In genomic region chr21:46421756-46422555, GRCh38 we compare ENCODE assay signal across 16 cellular contexts. TPM values are rescaled to one million over a fixed set of nuclear protein-coding genes. Genes with fewer than 3 reads are reported as not detected.
DNase-seq lines count a peak whose midpoint lies in the region; ATAC-seq and TF ChIP-seq lines count a peak whose summit lies in the region.
"Had no signal": no experiment of that assay in that cellular context is flagged by ENCODE, and none has a peak within 500 bp of the region (broad histone marks: within the 10 kb centered on the region; RNA-seq: fewer than 3 reads in every experiment).

No MANE protein-coding gene starts in this region.

- no peaks in the 10 kb centered on the region for H3K9me3 ChIP-seq in CD4-positive, alpha-beta T cell (ENCODE audit: control insufficient read depth, low read length)
- no peaks in the 10 kb centered on the region for H3K9me3 ChIP-seq in endodermal cell (ENCODE audit: control insufficient read depth, low read length)

- 93 to 94% methylated on average over 14 to 35 of the region's 35 CpGs for WGBS in endodermal cell (ENCODE audit: insufficient coverage in 1 of 2, insufficient read length in 1 of 2), 2 experiments

- no peaks in the 10 kb centered on the region for H3K27me3 ChIP-seq in CD4-positive, alpha-beta T cell (ENCODE audit: control insufficient read depth, insufficient read depth, low read length)
- H3K27me3 ChIP-seq in endodermal cell (ENCODE audit: control insufficient read depth, insufficient read depth, low read length, poor library complexity, severe bottlenecking) = no peaks in the 10 kb centered on the region

- no peaks in the 10 kb centered on the region for H3K27me3 Mint-ChIP-seq in CD4-positive, alpha-beta T cell
- no peaks in the 10 kb centered on the region for H3K27me3 Mint-ChIP-seq in endodermal cell (ENCODE audit: insufficient read depth)

- DNase-seq in CD4-positive, alpha-beta T cell = no peak
- peak; percentile 26 for DNase-seq in D341Med (ENCODE audit: low spot score)
- DNase-seq in endodermal cell = no peak
- DNase-seq in posterior vena cava (ENCODE audit: low spot score) = peak; percentile 42
- DNase-seq: DMS79, GOT3, Kasumi-1, NCI-H1105 treated with DMSO at 0.1 percent for 48 hours, NCI-H187, NCI-H446, NCI-H82 had no signal

- TF ChIP-seq POLR2A in GM18505 (IDR thresholded peaks at IDR 0.05; ENCODE audit: borderline replicate concordance, extremely low read depth, insufficient read depth, insufficient read length) = no peak

- no peak overlapping the region for H3K4me3 Mint-ChIP-seq in CD4-positive, alpha-beta T cell
- no peak overlapping the region for H3K4me3 Mint-ChIP-seq in endodermal cell

- H3K36me3 Mint-ChIP-seq in CD4-positive, alpha-beta T cell (ENCODE audit: low read depth) = peaks cover 36% of the 10 kb centered on the region
- peaks cover 48% of the 10 kb centered on the region for H3K36me3 Mint-ChIP-seq in endodermal cell (ENCODE audit: low read depth)

- H3K4me1 ChIP-seq in endodermal cell (ENCODE audit: control insufficient read depth, insufficient read depth, low read length) = no peaks in the 10 kb centered on the region

- H3K27ac ChIP-seq in CD4-positive, alpha-beta T cell (ENCODE audit: low read depth, low read length) = no peak overlapping the region
- peak overlapping the region; percentile 24 for H3K27ac ChIP-seq in endodermal cell (ENCODE audit: low read depth, low read length)
- H3K27ac ChIP-seq: C4-2B had no signal

- intact Hi-C loops in CD4-positive, alpha-beta T cell (cut with DNase I, micrococcal nuclease) = no loop called here
- intact Hi-C loops in posterior vena cava (cut with DNase I) = no loop called here

- TF ChIP-seq CTCF in CD4-positive, alpha-beta T cell (IDR thresholded peaks at IDR 0.05) = no peak
- no peak for TF ChIP-seq CTCF in endodermal cell (conservative IDR thresholded peaks at IDR 0.05)

- no peak overlapping the region for H3K4me3 ChIP-seq in endodermal cell (ENCODE audit: low read length)

- peak overlapping the region; percentile 73 for H3K27ac Mint-ChIP-seq in CD4-positive, alpha-beta T cell
- peak overlapping the region; percentile 48 for H3K27ac Mint-ChIP-seq in endodermal cell

- H3K9ac ChIP-seq in endodermal cell (ENCODE audit: extremely low read depth, low read length, poor library complexity, severe bottlenecking) = no peak overlapping the region

- ATAC-seq in CD4-positive, alpha-beta T cell (ENCODE audit: poor library complexity) = no peak
- ATAC-seq in GM18505 (IDR thresholded peaks at IDR 0.05; ENCODE audit: unreplicated experiment) (no peak), HG03520 (IDR thresholded peaks at IDR 0.05; ENCODE audit: unreplicated experiment) (no peak), GM21381 (IDR thresholded peaks at IDR 0.05; ENCODE audit: unreplicated experiment) (no peak)
- ATAC-seq: SK-N-SH treated with all-trans-retinoic acid at 6 μM for 48 hours had no signal

- H3K36me3 ChIP-seq in endodermal cell (ENCODE audit: control insufficient read depth, insufficient read depth, low read length) = peaks cover 55% of the 10 kb centered on the region

- H3K4me1 Mint-ChIP-seq in CD4-positive, alpha-beta T cell (ENCODE audit: low read depth) = peaks cover 25% of the 10 kb centered on the region
- no peaks in the 10 kb centered on the region for H3K4me1 Mint-ChIP-seq in endodermal cell

- H3K9me3 Mint-ChIP-seq in CD4-positive, alpha-beta T cell = no peaks in the 10 kb centered on the region
- no peaks in the 10 kb centered on the region for H3K9me3 Mint-ChIP-seq in endodermal cell

- POLR2A ChIA-PET in CD4-positive, alpha-beta T cell (lab: Charles Lee) = no interaction called here

- CTCF ChIA-PET in CD4-positive, alpha-beta T cell (lab: Charles Lee) = no interaction called here

RNA-seq across cellular contexts. Expression of gene DIP2A, which starts 36.7 kb away (rescaled TPM):
- total RNA-seq in CD4-positive, alpha-beta T cell = 10 to 100 TPM; 61.2 to 66.1 TPM
- 10 to 100 TPM; 51.0 to 52.2 TPM for total RNA-seq in endodermal cell
- 41.5 TPM for polyA plus RNA-seq in endodermal cell (2013, experiment 1 of 2)
- 38.8 TPM for polyA plus RNA-seq in endodermal cell (2013, experiment 2 of 2)
- total RNA-seq in posterior vena cava = 10 to 100 TPM; 24.3 to 26.4 TPM

Comparison
In these comparisons a context has a peak if more than half of its experiments do, and no peak if none do; other contexts are left out.
1. DNase-seq: peak in D341Med (single experiment) and posterior vena cava (single experiment); none in CD4-positive, alpha-beta T cell (0 of 10) and endodermal cell (single experiment).